ENCODE assay signal across 1 cellular context in the genomic region with DNA sequence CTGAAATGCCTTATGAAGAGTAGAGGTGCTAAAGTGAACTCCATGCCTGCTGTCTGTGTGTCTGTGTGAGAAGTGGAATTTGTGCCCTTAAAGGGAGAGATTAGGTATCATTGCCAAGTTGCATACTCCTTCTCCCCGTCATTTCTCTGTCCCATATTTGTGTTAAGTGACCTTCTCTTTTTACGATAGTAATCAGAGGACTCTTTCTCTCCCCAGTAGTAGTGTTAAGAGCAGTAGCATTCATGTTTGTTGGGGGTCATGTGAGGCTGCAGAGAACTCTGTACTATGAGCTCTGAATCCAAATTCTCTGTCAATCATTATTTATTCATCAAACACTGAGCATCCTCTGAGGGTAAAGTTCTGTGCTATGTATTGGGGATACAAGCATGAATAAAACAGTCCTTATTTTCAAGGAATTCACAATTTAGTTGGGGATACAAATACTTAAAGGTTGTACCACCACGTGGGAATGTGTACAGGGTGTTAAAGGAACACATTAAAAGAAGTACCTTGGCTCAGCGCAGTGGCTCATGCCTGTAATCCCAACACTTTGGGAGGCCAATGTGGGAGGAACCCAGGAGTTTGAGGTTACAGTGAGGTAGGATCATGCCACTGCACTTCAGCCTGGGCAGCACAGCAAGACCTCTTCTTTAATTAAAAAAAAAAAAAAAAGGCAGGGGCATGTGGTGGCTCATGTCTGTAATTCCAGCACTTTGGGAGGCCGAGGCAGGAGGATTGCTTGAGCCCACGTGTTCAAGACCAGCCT.
TF ChIP-seq lines count a peak whose summit lies in the region.

No MANE protein-coding gene starts in this region.

TF ChIP-seq in HepG2, 621 proteins besides CTCF, POLR2A, EP300 and RAD21 (continued from another document and continues in another):
- TF ChIP-seq TCF7 (IDR thresholded peaks at IDR 0.05; ENCODE audit: low read depth) (peak; percentile 11; the same call in 1 of the 2 replicates), HDAC6 (IDR thresholded peaks at IDR 0.05; ENCODE audit: low read depth, low read length) (no peak), PPARG (CRISPR knock-in tag; conservative IDR thresholded peaks at IDR 0.05) (peak; percentile 56), ZNF607 (CRISPR knock-in tag; IDR thresholded peaks at IDR 0.05; ENCODE audit: borderline replicate concordance) (no peak; the same call in 1 of the 2 replicates), ZNF652 (CRISPR knock-in tag; IDR thresholded peaks at IDR 0.05; ENCODE audit: borderline replicate concordance, low read depth) (peak; percentile 35; the same call in 1 of the 2 replicates), RBAK (CRISPR knock-in tag; IDR thresholded peaks at IDR 0.05) (no peak), ZSCAN20 (CRISPR knock-in tag; IDR thresholded peaks at IDR 0.05; ENCODE audit: borderline replicate concordance) (no peak), MTF1 (CRISPR knock-in tag; IDR thresholded peaks at IDR 0.05) (no peak), ZNF614 (CRISPR knock-in tag; IDR thresholded peaks at IDR 0.05; ENCODE audit: borderline replicate concordance) (no peak), MIER3 (CRISPR knock-in tag; IDR thresholded peaks at IDR 0.05; ENCODE audit: borderline replicate concordance) (peak; percentile 56; the same call in 1 of the 2 replicates), SRSF4 (IDR thresholded peaks at IDR 0.05; ENCODE audit: low read depth, low read length, poor library complexity, severe bottlenecking) (no peak), PCBP2 (optimal IDR thresholded peaks at IDR 0.05; ENCODE audit: low read depth, low read length, poor library complexity, severe bottlenecking) (no peak), KMT2A (CRISPR knock-in tag; IDR thresholded peaks at IDR 0.05) (no peak), ZNF720 (CRISPR knock-in tag; IDR thresholded peaks at IDR 0.05) (no peak), NCOA2 (CRISPR knock-in tag; IDR thresholded peaks at IDR 0.05) (peak; percentile 88), ZNF34 (CRISPR knock-in tag; IDR thresholded peaks at IDR 0.05; ENCODE audit: borderline replicate concordance) (no peak), MIXL1 (CRISPR knock-in tag; IDR thresholded peaks at IDR 0.05) (peak; percentile 68), PRPF4 (IDR thresholded peaks at IDR 0.05; ENCODE audit: low read depth, low read length, poor library complexity, severe bottlenecking) (no peak), ZNF589 (CRISPR knock-in tag; conservative IDR thresholded peaks at IDR 0.05) (no peak), KMT2B (CRISPR knock-in tag; IDR thresholded peaks at IDR 0.05) (no peak), RFXAP (CRISPR knock-in tag; IDR thresholded peaks at IDR 0.05; ENCODE audit: borderline replicate concordance) (no peak), SRY (CRISPR knock-in tag; IDR thresholded peaks at IDR 0.05) (no peak), ATF7-NPFF (CRISPR knock-in tag; IDR thresholded peaks at IDR 0.05; ENCODE audit: low read depth) (no peak), BORCS8-MEF2B (CRISPR knock-in tag; IDR thresholded peaks at IDR 0.05) (no peak), CCDC6 (CRISPR knock-in tag; IDR thresholded peaks at IDR 0.05) (no peak), ZNF496 (CRISPR knock-in tag; IDR thresholded peaks at IDR 0.05; ENCODE audit: insufficient replicate concordance) (no peak), ZNF446 (CRISPR knock-in tag; IDR thresholded peaks at IDR 0.05) (no peak), ZNF121 (CRISPR knock-in tag; IDR thresholded peaks at IDR 0.05) (peak; percentile 98), PAWR (CRISPR knock-in tag; IDR thresholded peaks at IDR 0.05; ENCODE audit: borderline replicate concordance) (no peak), NCOA1 (CRISPR knock-in tag; IDR thresholded peaks at IDR 0.05) (no peak)
- TF ChIP-seq, protein P1, sequence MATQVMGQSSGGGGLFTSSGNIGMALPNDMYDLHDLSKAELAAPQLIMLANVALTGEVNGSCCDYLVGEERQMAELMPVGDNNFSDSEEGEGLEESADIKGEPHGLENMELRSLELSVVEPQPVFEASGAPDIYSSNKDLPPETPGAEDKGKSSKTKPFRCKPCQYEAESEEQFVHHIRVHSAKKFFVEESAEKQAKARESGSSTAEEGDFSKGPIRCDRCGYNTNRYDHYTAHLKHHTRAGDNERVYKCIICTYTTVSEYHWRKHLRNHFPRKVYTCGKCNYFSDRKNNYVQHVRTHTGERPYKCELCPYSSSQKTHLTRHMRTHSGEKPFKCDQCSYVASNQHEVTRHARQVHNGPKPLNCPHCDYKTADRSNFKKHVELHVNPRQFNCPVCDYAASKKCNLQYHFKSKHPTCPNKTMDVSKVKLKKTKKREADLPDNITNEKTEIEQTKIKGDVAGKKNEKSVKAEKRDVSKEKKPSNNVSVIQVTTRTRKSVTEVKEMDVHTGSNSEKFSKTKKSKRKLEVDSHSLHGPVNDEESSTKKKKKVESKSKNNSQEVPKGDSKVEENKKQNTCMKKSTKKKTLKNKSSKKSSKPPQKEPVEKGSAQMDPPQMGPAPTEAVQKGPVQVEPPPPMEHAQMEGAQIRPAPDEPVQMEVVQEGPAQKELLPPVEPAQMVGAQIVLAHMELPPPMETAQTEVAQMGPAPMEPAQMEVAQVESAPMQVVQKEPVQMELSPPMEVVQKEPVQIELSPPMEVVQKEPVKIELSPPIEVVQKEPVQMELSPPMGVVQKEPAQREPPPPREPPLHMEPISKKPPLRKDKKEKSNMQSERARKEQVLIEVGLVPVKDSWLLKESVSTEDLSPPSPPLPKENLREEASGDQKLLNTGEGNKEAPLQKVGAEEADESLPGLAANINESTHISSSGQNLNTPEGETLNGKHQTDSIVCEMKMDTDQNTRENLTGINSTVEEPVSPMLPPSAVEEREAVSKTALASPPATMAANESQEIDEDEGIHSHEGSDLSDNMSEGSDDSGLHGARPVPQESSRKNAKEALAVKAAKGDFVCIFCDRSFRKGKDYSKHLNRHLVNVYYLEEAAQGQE (IDR thresholded peaks at IDR 0.05; ENCODE audit: borderline replicate concordance in 1 of 2, low read depth in 1 of 2, low read length in 2 of 2), result no peak
- TF ChIP-seq, protein P2, sequence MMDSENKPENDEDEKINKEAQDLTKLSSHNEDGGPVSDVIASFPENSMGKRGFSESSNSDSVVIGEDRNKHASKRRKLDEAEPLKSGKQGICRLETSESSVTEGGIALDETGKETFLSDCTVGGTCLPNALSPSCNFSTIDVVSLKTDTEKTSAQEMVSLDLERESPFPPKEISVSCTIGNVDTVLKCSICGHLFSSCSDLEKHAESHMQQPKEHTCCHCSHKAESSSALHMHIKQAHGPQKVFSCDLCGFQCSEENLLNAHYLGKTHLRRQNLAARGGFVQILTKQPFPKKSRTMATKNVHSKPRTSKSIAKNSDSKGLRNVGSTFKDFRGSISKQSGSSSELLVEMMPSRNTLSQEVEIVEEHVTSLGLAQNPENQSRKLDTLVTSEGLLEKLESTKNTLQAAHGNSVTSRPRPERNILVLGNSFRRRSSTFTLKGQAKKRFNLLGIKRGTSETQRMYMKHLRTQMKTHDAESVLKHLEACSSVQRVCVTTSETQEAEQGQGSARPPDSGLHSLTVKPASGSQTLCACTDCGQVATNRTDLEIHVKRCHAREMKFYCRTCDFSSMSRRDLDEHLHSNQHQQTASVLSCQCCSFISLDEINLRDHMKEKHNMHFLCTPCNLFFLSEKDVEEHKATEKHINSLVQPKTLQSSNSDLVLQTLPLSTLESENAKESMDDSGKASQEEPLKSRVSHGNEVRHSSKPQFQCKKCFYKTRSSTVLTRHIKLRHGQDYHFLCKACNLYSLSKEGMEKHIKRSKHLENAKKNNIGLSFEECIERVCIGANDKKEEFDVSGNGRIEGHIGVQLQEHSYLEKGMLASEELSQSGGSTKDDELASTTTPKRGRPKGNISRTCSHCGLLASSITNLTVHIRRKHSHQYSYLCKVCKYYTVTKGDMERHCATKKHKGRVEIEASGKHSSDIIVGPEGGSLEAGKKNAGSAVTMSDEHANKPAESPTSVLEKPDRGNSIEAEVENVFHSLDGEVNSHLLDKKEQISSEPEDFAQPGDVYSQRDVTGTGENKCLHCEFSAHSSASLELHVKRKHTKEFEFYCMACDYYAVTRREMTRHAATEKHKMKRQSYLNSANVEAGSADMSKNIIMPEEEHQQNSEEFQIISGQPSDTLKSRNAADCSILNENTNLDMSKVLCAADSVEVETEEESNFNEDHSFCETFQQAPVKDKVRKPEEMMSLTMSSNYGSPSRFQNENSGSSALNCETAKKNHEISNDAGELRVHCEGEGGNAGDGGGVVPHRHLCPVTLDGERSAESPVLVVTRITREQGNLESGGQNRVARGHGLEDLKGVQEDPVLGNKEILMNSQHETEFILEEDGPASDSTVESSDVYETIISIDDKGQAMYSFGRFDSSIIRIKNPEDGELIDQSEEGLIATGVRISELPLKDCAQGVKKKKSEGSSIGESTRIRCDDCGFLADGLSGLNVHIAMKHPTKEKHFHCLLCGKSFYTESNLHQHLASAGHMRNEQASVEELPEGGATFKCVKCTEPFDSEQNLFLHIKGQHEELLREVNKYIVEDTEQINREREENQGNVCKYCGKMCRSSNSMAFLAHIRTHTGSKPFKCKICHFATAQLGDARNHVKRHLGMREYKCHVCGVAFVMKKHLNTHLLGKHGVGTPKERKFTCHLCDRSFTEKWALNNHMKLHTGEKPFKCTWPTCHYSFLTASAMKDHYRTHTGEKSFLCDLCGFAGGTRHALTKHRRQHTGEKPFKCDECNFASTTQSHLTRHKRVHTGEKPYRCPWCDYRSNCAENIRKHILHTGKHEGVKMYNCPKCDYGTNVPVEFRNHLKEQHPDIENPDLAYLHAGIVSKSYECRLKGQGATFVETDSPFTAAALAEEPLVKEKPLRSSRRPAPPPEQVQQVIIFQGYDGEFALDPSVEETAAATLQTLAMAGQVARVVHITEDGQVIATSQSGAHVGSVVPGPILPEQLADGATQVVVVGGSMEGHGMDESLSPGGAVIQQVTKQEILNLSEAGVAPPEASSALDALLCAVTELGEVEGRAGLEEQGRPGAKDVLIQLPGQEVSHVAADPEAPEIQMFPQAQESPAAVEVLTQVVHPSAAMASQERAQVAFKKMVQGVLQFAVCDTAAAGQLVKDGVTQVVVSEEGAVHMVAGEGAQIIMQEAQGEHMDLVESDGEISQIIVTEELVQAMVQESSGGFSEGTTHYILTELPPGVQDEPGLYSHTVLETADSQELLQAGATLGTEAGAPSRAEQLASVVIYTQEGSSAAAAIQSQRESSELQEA (CRISPR knock-in tag; IDR thresholded peaks at IDR 0.05; ENCODE audit: not compliant biosample characterization), result no peak
- TF ChIP-seq, protein P3, sequence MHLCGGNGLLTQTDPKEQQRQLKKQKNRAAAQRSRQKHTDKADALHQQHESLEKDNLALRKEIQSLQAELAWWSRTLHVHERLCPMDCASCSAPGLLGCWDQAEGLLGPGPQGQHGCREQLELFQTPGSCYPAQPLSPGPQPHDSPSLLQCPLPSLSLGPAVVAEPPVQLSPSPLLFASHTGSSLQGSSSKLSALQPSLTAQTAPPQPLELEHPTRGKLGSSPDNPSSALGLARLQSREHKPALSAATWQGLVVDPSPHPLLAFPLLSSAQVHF (CRISPR knock-in tag; IDR thresholded peaks at IDR 0.05), result no peak
- TF ChIP-seq, protein P4, sequence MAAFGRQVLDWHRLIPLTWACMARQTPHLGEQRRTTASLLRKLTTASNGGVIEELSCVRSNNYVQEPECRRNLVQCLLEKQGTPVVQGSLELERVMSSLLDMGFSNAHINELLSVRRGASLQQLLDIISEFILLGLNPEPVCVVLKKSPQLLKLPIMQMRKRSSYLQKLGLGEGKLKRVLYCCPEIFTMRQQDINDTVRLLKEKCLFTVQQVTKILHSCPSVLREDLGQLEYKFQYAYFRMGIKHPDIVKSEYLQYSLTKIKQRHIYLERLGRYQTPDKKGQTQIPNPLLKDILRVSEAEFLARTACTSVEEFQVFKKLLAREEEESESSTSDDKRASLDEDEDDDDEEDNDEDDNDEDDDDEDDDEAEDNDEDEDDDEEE (CRISPR knock-in tag; IDR thresholded peaks at IDR 0.05), result no peak
- TF ChIP-seq, protein P5, sequence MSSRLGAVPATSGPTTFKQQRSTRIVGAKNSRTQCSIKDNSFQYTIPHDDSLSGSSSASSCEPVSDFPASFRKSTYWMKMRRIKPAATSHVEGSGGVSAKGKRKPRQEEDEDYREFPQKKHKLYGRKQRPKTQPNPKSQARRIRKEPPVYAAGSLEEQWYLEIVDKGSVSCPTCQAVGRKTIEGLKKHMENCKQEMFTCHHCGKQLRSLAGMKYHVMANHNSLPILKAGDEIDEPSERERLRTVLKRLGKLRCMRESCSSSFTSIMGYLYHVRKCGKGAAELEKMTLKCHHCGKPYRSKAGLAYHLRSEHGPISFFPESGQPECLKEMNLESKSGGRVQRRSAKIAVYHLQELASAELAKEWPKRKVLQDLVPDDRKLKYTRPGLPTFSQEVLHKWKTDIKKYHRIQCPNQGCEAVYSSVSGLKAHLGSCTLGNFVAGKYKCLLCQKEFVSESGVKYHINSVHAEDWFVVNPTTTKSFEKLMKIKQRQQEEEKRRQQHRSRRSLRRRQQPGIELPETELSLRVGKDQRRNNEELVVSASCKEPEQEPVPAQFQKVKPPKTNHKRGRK (CRISPR knock-in tag; IDR thresholded peaks at IDR 0.05), result no peak
- TF ChIP-seq, protein P6, sequence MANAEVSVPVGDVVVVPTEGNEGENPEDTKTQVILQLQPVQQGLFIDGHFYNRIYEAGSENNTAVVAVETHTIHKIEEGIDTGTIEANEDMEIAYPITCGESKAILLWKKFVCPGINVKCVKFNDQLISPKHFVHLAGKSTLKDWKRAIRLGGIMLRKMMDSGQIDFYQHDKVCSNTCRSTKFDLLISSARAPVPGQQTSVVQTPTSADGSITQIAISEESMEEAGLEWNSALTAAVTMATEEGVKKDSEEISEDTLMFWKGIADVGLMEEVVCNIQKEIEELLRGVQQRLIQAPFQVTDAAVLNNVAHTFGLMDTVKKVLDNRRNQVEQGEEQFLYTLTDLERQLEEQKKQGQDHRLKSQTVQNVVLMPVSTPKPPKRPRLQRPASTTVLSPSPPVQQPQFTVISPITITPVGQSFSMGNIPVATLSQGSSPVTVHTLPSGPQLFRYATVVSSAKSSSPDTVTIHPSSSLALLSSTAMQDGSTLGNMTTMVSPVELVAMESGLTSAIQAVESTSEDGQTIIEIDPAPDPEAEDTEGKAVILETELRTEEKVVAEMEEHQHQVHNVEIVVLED (CRISPR knock-in tag; IDR thresholded peaks at IDR 0.05; ENCODE audit: borderline replicate concordance), result no peak
- TF ChIP-seq, protein P7, sequence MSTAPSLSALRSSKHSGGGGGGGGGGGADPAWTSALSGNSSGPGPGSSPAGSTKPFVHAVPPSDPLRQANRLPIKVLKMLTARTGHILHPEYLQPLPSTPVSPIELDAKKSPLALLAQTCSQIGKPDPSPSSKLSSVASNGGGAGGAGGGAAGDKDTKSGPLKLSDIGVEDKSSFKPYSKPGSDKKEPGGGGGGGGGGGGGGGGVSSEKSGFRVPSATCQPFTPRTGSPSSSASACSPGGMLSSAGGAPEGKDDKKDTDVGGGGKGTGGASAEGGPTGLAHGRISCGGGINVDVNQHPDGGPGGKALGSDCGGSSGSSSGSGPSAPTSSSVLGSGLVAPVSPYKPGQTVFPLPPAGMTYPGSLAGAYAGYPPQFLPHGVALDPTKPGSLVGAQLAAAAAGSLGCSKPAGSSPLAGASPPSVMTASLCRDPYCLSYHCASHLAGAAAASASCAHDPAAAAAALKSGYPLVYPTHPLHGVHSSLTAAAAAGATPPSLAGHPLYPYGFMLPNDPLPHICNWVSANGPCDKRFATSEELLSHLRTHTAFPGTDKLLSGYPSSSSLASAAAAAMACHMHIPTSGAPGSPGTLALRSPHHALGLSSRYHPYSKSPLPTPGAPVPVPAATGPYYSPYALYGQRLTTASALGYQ (CRISPR knock-in tag; IDR thresholded peaks at IDR 0.05), result no peak
- TF ChIP-seq, protein P8, sequence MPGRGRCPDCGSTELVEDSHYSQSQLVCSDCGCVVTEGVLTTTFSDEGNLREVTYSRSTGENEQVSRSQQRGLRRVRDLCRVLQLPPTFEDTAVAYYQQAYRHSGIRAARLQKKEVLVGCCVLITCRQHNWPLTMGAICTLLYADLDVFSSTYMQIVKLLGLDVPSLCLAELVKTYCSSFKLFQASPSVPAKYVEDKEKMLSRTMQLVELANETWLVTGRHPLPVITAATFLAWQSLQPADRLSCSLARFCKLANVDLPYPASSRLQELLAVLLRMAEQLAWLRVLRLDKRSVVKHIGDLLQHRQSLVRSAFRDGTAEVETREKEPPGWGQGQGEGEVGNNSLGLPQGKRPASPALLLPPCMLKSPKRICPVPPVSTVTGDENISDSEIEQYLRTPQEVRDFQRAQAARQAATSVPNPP (CRISPR knock-in tag; IDR thresholded peaks at IDR 0.05), result no peak
